ENCODE assay signal across 8 cellular contexts in the genomic region with DNA sequence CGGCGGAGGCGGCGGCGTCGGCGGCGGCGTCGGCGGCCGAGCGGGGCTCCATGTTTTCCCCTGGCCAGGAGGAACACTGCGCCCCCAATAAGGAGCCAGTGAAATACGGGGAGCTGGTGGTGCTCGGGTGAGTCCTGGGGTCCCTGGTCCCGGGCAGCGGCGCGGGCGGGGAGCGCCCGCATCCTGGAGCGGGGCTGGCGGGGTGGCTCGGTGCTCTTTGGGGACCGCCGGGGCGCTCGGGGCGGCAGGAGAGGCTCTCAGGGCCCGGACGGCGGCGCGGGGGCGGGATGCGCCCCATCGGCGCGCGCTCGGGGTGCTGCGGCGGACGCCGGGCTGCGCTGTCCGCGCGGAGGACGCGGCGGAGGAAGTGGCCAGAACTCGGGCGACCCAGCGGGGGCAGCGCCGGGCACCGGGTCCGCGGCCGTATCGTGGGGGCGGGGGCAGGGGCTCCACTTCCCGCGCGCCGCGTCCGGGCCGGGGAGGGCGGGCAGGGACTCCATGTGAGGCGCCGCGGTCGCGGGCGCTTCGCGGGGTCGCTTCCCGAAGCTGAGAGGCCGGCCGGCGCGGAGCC. TPM values are rescaled to one million over a fixed set of nuclear protein-coding genes. Genes with fewer than 3 reads are reported as not detected.
DNase-seq lines count a peak whose midpoint lies in the region; ATAC-seq and TF ChIP-seq lines count a peak whose summit lies in the region.

No MANE protein-coding gene starts in this region.

- TF ChIP-seq POLR2A in gastroesophageal sphincter (IDR thresholded peaks at IDR 0.05): no peak

- H3K36me3 ChIP-seq in ACC112 (ENCODE audit: insufficient read depth, low read length) (no peaks in the 10 kb centered on the region), gastroesophageal sphincter (no peaks in the 10 kb centered on the region)

- no peaks in the 10 kb centered on the region for H3K9me3 ChIP-seq in gastroesophageal sphincter

- H3K27me3 ChIP-seq in ACC112 (ENCODE audit: insufficient read depth, low read length) (peaks cover 5% of the 10 kb centered on the region; the same call in 1 of the 2 replicates), gastroesophageal sphincter (no peaks in the 10 kb centered on the region)

- H2AFZ ChIP-seq in ACC112 (ENCODE audit: low read length, unreplicated experiment): peak overlapping the region; percentile 85

- DNase-seq in activated T-cell treated with anti-CD3 and anti-CD28 coated beads, Interleukin-2, amount 50 U/mL, for 72 hours: peak; percentile 41 to 51
- peak; percentile 10 for DNase-seq in occipital lobe (lab: John Stamatoyannopoulos, UW)
- no peak for DNase-seq in SW480 (ENCODE audit: low spot score)
- DNase-seq in H4 (ENCODE audit: low spot score): no peak

- no peaks in the 10 kb centered on the region for H3K79me2 ChIP-seq in ACC112 (ENCODE audit: control insufficient read depth, insufficient read depth, low read length, unreplicated experiment)

- TF ChIP-seq CTCF in gastroesophageal sphincter (IDR thresholded peaks at IDR 0.05): no peak

- H3K4me1 ChIP-seq in ACC112 (ENCODE audit: control insufficient read depth, insufficient read depth, low read length, unreplicated experiment): peaks cover 9% of the 10 kb centered on the region
- H3K4me1 ChIP-seq in gastroesophageal sphincter: peaks cover 0 to 54% (median 0%) of the 10 kb centered on the region in 3 donors

- no peak overlapping the region for H3K27ac ChIP-seq in ACC112 (ENCODE audit: low read depth, low read length)
- peak overlapping the region; percentile 29 to 93 (median 86) for H3K27ac ChIP-seq in gastroesophageal sphincter

- H3K4me1 Mint-ChIP-seq in activated T-cell treated with anti-CD3 and anti-CD28 coated beads, Interleukin-2, amount 50 U/mL, for 72 hours (ENCODE audit: low read depth): peaks cover 55% of the 10 kb centered on the region

- peaks cover 24% of the 10 kb centered on the region for H3K27me3 Mint-ChIP-seq in activated T-cell treated with anti-CD3 and anti-CD28 coated beads, Interleukin-2, amount 50 U/mL, for 72 hours (ENCODE audit: low read depth)

- no peaks in the 10 kb centered on the region for H3K9me3 Mint-ChIP-seq in activated T-cell treated with anti-CD3 and anti-CD28 coated beads, Interleukin-2, amount 50 U/mL, for 72 hours

- peak overlapping the region; percentile 81 for H3K4me3 ChIP-seq in ACC112 (ENCODE audit: low read depth, low read length)
- peak overlapping the region; percentile 65 to 96 for H3K4me3 ChIP-seq in gastroesophageal sphincter

- TF ChIP-seq EP300 in gastroesophageal sphincter (IDR thresholded peaks at IDR 0.05): no peak

- H3K4me3 Mint-ChIP-seq in activated T-cell treated with anti-CD3 and anti-CD28 coated beads, Interleukin-2, amount 50 U/mL, for 72 hours: peak overlapping the region in 1 of 2 donors; percentile 78

- no CpG with 5 or more reads among the region's 87 CpGs for WGBS in gastroesophageal sphincter (ENCODE audit: low coverage in 1 of 2), 2 donors

- no peak overlapping the region for H3K27ac Mint-ChIP-seq in activated T-cell treated with anti-CD3 and anti-CD28 coated beads, Interleukin-2, amount 50 U/mL, for 72 hours

- H3K36me3 Mint-ChIP-seq in activated T-cell treated with anti-CD3 and anti-CD28 coated beads, Interleukin-2, amount 50 U/mL, for 72 hours (ENCODE audit: insufficient read depth in 2 of 2): peaks cover 0 to 2% of the 10 kb centered on the region in 2 donors

- ATAC-seq in GM19035 (IDR thresholded peaks at IDR 0.05; ENCODE audit: unreplicated experiment): peak; percentile 22
- peak; percentile 28 for ATAC-seq in HG03442 (IDR thresholded peaks at IDR 0.05; ENCODE audit: unreplicated experiment)
- peak; percentile 51 for ATAC-seq in activated T-cell treated with anti-CD3 and anti-CD28 coated beads, Interleukin-2, amount 50 U/mL, for 72 hours (replicated peaks in 1 of 2)
- ATAC-seq in gastroesophageal sphincter: peak; percentile 35

RNA-seq across cellular contexts. Expression of a gene that starts 0.5 kb away (rescaled TPM):
- total RNA-seq in activated T-cell treated with anti-CD3 and anti-CD28 coated beads, Interleukin-2, amount 50 U/mL, for 72 hours: 10 to 100 TPM; 11.3 to 11.7 TPM
- total RNA-seq in gastroesophageal sphincter: 10 to 100 TPM; 10.5 to 30.0 (median 12.3) TPM
- total RNA-seq in occipital lobe: 41.0 TPM
- total RNA-seq in H4 (2014; rRNA removed; shearing (Covaris generic)): 4.8 and 5.1 TPM in 2 replicates

Comparison
In these comparisons a context has a peak if more than half of its experiments do, and no peak if none do; other contexts are left out.
1. DNase-seq: peak in activated T-cell treated with anti-CD3 and anti-CD28 coated beads, Interleukin-2, amount 50 U/mL, for 72 hours (2 of 2) and occipital lobe (single experiment); none in SW480 (single experiment) and H4 (single experiment).
2. Peak in every context shown above with its lines, with median percentiles within 50 percentile points of each other: ATAC-seq.